ENCODE assay signal across 1 cellular context in the genomic region with DNA sequence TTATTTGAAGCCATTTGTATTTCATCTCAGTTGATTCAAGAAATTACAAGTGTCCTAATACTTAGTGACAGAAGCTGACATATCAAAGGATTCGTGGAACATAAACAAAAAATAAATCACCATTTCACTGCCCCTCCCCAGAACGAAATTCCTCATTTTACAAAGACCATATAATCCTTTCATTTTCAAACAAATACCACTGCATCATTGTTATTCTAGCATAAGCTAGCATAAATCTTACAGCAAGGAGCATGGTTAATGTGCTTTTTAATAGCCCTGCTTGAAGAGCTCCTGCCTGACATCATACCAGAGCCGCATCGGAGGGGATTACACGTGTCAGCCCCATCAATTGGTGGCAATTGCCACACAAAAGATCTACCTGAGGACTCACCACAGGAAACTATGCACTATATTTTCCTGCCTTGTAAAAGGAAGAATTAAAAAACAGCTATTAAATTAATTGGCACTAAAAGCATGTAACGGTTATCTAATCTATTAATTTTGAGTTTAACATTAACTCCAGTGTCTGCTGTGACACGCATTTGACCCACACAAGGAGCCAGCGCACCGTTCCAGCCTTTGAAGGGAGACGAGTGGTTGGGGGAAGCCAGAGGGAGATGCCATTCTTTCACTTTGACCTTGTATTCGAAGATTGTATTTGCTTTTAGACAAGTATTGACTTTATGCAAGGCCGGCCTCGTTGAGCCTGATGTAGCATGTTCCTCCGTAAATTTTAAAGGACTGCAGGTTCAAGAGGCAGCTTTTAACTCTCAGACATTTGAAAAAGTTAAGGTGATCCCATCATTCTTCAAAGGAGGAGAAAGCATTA.
TF ChIP-seq lines count a peak whose summit lies in the region.

No MANE protein-coding gene starts in this region.

TF ChIP-seq in HEK293, 187 proteins besides CTCF, POLR2A, EP300 and RAD21 (continued from another document):
- TF ChIP-seq ZBTB17 (tag by site-specific recombination; IDR thresholded peaks at IDR 0.05) (peak; percentile 39; the same call in 1 of the 2 replicates), ZFHX2 (tag by site-specific recombination; conservative IDR thresholded peaks at IDR 0.05) (no peak), FEZF1 (tag by site-specific recombination; IDR thresholded peaks at IDR 0.05) (peak; percentile 36; the same call in 1 of the 2 replicates), ZNF174 (tag by site-specific recombination; IDR thresholded peaks at IDR 0.05) (no peak), ZNF629 (tag by site-specific recombination; IDR thresholded peaks at IDR 0.05) (0 out of 2 replicates have a peak, but pooled peaks have one; percentile 28), TCF7L2 (IDR thresholded peaks at IDR 0.05; ENCODE audit: borderline replicate concordance, low read depth, low read length) (peak; percentile 46; the same call in 1 of the 2 replicates), ZNF366 (tag by site-specific recombination; conservative IDR thresholded peaks at IDR 0.05) (0 out of 2 replicates have a peak, but pooled peaks have one; percentile 37), OSR2 (tag by site-specific recombination; IDR thresholded peaks at IDR 0.05) (peak; percentile 79), ZNF140 (tag by site-specific recombination; IDR thresholded peaks at IDR 0.05) (no peak), ZEB2 (tag by site-specific recombination; IDR thresholded peaks at IDR 0.05) (peak; percentile 20; the same call in 1 of the 2 replicates), EGR2 (tag by site-specific recombination; IDR thresholded peaks at IDR 0.05; ENCODE audit: low read depth) (no peak), ZNF311 (tag by site-specific recombination; IDR thresholded peaks at IDR 0.05; ENCODE audit: borderline replicate concordance) (no peak), ZNF561 (tag by site-specific recombination; IDR thresholded peaks at IDR 0.05; ENCODE audit: borderline replicate concordance) (no peak), ZNF416 (tag by site-specific recombination; IDR thresholded peaks at IDR 0.05) (no peak), ZNF626 (tag by site-specific recombination; IDR thresholded peaks at IDR 0.05) (no peak)
- TF ChIP-seq, protein P1, sequence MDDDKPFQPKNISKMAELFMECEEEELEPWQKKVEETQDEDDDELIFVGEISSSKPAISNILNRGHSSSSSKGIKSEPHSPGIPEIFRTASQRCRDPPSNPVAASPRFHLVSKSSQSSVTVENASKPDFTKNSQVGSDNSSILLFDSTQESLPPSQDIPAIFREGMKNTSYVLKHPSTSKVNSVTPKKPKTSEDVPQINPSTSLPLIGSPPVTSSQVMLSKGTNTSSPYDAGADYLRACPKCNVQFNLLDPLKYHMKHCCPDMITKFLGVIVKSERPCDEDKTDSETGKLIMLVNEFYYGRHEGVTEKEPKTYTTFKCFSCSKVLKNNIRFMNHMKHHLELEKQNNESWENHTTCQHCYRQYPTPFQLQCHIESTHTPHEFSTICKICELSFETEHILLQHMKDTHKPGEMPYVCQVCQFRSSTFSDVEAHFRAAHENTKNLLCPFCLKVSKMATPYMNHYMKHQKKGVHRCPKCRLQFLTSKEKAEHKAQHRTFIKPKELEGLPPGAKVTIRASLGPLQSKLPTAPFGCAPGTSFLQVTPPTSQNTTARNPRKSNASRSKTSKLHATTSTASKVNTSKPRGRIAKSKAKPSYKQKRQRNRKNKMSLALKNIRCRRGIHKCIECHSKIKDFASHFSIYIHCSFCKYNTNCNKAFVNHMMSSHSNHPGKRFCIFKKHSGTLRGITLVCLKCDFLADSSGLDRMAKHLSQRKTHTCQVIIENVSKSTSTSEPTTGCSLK (tag by site-specific recombination; IDR thresholded peaks at IDR 0.05) = no peak
- TF ChIP-seq, protein P2, sequence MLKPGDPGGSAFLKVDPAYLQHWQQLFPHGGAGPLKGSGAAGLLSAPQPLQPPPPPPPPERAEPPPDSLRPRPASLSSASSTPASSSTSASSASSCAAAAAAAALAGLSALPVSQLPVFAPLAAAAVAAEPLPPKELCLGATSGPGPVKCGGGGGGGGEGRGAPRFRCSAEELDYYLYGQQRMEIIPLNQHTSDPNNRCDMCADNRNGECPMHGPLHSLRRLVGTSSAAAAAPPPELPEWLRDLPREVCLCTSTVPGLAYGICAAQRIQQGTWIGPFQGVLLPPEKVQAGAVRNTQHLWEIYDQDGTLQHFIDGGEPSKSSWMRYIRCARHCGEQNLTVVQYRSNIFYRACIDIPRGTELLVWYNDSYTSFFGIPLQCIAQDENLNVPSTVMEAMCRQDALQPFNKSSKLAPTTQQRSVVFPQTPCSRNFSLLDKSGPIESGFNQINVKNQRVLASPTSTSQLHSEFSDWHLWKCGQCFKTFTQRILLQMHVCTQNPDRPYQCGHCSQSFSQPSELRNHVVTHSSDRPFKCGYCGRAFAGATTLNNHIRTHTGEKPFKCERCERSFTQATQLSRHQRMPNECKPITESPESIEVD (tag by site-specific recombination; IDR thresholded peaks at IDR 0.05) = peak; percentile 79
TF ChIP-seq in HEK293: peak in this region for 10.
